ENCODE assay signal across 1 cellular context in the genomic region with DNA sequence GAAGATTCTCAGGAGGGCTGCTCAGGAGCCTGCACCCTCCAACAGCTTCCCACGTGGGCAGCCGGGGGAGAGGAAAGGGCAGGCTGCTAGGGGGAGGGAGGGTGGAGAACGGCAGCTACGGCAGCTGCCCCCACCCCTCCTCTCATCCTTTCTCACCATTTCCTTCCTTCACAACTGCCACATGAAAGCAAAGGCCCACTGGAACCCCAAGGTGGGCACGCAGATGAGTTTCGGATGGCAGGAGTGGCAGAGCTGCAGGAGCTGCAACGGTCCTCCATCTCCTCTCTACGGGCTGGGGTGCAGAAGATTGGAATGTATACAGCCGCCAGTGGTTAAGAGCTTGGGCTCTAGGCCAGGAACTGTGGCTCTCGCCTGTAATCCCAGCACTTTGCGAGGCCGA.
TF ChIP-seq lines count a peak whose summit lies in the region.

No MANE protein-coding gene starts in this region.

TF ChIP-seq in HepG2, 621 proteins besides CTCF, POLR2A, EP300 and RAD21:
- TF ChIP-seq, protein P1, sequence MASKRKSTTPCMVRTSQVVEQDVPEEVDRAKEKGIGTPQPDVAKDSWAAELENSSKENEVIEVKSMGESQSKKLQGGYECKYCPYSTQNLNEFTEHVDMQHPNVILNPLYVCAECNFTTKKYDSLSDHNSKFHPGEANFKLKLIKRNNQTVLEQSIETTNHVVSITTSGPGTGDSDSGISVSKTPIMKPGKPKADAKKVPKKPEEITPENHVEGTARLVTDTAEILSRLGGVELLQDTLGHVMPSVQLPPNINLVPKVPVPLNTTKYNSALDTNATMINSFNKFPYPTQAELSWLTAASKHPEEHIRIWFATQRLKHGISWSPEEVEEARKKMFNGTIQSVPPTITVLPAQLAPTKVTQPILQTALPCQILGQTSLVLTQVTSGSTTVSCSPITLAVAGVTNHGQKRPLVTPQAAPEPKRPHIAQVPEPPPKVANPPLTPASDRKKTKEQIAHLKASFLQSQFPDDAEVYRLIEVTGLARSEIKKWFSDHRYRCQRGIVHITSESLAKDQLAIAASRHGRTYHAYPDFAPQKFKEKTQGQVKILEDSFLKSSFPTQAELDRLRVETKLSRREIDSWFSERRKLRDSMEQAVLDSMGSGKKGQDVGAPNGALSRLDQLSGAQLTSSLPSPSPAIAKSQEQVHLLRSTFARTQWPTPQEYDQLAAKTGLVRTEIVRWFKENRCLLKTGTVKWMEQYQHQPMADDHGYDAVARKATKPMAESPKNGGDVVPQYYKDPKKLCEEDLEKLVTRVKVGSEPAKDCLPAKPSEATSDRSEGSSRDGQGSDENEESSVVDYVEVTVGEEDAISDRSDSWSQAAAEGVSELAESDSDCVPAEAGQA (IDR thresholded peaks at IDR 0.05; ENCODE audit: low read depth): no peak
- TF ChIP-seq, protein P1 (CRISPR knock-in tag; IDR thresholded peaks at IDR 0.05; ENCODE audit: borderline replicate concordance): no peak
- TF ChIP-seq MTF2 (CRISPR knock-in tag; IDR thresholded peaks at IDR 0.05; ENCODE audit: borderline replicate concordance) (no peak), RELA (CRISPR knock-in tag; IDR thresholded peaks at IDR 0.05) (no peak), REL (CRISPR knock-in tag; conservative IDR thresholded peaks at IDR 0.05) (no peak), ZNF556 (CRISPR knock-in tag; IDR thresholded peaks at IDR 0.05; ENCODE audit: borderline replicate concordance) (no peak)
- TF ChIP-seq, protein P2, sequence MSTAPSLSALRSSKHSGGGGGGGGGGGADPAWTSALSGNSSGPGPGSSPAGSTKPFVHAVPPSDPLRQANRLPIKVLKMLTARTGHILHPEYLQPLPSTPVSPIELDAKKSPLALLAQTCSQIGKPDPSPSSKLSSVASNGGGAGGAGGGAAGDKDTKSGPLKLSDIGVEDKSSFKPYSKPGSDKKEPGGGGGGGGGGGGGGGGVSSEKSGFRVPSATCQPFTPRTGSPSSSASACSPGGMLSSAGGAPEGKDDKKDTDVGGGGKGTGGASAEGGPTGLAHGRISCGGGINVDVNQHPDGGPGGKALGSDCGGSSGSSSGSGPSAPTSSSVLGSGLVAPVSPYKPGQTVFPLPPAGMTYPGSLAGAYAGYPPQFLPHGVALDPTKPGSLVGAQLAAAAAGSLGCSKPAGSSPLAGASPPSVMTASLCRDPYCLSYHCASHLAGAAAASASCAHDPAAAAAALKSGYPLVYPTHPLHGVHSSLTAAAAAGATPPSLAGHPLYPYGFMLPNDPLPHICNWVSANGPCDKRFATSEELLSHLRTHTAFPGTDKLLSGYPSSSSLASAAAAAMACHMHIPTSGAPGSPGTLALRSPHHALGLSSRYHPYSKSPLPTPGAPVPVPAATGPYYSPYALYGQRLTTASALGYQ (CRISPR knock-in tag; IDR thresholded peaks at IDR 0.05): no peak
- TF ChIP-seq, protein P3, sequence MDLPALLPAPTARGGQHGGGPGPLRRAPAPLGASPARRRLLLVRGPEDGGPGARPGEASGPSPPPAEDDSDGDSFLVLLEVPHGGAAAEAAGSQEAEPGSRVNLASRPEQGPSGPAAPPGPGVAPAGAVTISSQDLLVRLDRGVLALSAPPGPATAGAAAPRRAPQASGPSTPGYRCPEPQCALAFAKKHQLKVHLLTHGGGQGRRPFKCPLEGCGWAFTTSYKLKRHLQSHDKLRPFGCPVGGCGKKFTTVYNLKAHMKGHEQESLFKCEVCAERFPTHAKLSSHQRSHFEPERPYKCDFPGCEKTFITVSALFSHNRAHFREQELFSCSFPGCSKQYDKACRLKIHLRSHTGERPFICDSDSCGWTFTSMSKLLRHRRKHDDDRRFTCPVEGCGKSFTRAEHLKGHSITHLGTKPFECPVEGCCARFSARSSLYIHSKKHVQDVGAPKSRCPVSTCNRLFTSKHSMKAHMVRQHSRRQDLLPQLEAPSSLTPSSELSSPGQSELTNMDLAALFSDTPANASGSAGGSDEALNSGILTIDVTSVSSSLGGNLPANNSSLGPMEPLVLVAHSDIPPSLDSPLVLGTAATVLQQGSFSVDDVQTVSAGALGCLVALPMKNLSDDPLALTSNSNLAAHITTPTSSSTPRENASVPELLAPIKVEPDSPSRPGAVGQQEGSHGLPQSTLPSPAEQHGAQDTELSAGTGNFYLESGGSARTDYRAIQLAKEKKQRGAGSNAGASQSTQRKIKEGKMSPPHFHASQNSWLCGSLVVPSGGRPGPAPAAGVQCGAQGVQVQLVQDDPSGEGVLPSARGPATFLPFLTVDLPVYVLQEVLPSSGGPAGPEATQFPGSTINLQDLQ (CRISPR knock-in tag; IDR thresholded peaks at IDR 0.05): no peak
- TF ChIP-seq, protein P4, sequence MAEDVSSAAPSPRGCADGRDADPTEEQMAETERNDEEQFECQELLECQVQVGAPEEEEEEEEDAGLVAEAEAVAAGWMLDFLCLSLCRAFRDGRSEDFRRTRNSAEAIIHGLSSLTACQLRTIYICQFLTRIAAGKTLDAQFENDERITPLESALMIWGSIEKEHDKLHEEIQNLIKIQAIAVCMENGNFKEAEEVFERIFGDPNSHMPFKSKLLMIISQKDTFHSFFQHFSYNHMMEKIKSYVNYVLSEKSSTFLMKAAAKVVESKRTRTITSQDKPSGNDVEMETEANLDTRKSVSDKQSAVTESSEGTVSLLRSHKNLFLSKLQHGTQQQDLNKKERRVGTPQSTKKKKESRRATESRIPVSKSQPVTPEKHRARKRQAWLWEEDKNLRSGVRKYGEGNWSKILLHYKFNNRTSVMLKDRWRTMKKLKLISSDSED (CRISPR knock-in tag; IDR thresholded peaks at IDR 0.05): no peak
- TF ChIP-seq, protein P5, sequence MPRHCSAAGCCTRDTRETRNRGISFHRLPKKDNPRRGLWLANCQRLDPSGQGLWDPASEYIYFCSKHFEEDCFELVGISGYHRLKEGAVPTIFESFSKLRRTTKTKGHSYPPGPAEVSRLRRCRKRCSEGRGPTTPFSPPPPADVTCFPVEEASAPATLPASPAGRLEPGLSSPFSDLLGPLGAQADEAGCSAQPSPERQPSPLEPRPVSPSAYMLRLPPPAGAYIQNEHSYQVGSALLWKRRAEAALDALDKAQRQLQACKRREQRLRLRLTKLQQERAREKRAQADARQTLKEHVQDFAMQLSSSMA (CRISPR knock-in tag; IDR thresholded peaks at IDR 0.05): no peak
